8 cellular contexts compared by ENCODE assay signal in genomic region chr19:9827325-9828238, GRCh38. TPM values are rescaled to one million over a fixed set of nuclear protein-coding genes. Genes with fewer than 3 reads are reported as not detected.
DNase-seq lines count a peak whose midpoint lies in the region; ATAC-seq and TF ChIP-seq lines count a peak whose summit lies in the region.

Gene UBL5 (plus strand): TSS chr19:9827918. CDS start chr19:9828338, 420 bp downstream.

- no peaks in the 10 kb centered on the region for H4K20me1 ChIP-seq in MM.1S (ENCODE audit: insufficient read depth, low read length)

- H3K4me3 Mint-ChIP-seq in nephron, result peak within 1 kb of the TSS; percentile 99 to 100 (median 99)

- peaks cover 34% of the 10 kb centered on the region for H3F3A ChIP-seq in MM.1S (ENCODE audit: insufficient read depth, low read length)

- H3K4me2 ChIP-seq in MM.1S (ENCODE audit: low read depth, low read length), result peak within 1 kb of the TSS; percentile 100

- ATAC-seq in stimulated activated naive CD8-positive, alpha-beta T cell treated with anti-CD3 and anti-CD28 coated beads, Interleukin-15, Interleukin-2, amounts not matched to agents 100 U/mL and 50 U/mL, for 24 hours, result peak; percentile 99

- peak within 1 kb of the TSS; percentile 76 for H2AFZ ChIP-seq in MM.1S (ENCODE audit: low read length)

- H3K79me2 ChIP-seq in MM.1S (ENCODE audit: low read length), result peaks cover 59% of the 10 kb centered on the region

- no peaks in the 10 kb centered on the region for H3K9me3 ChIP-seq in ES-I3 (ENCODE audit: control insufficient read depth, insufficient read depth, low read length)
- no peaks in the 10 kb centered on the region for H3K9me3 ChIP-seq in HAP-1
- no peaks in the 10 kb centered on the region for H3K9me3 ChIP-seq in MM.1S (replicated peaks; ENCODE audit: insufficient read depth, low read length)

- H3K4me1 Mint-ChIP-seq in nephron, result peaks cover 32% of the 10 kb centered on the region

- no peaks in the 10 kb centered on the region; the same call in 1 of the 2 replicates for H3K4me1 ChIP-seq in ES-I3 (ENCODE audit: insufficient read depth, low read length)
- no peaks in the 10 kb centered on the region for H3K4me1 ChIP-seq in HAP-1
- peaks cover 30% of the 10 kb centered on the region for H3K4me1 ChIP-seq in MM.1S (ENCODE audit: low read length)

- no peaks in the 10 kb centered on the region for H3K9me2 ChIP-seq in MM.1S (replicated peaks; ENCODE audit: insufficient read depth, low read length)

- peak within 1 kb of the TSS; percentile 92 for H3K27ac ChIP-seq in MM.1S (ENCODE audit: low read length)

- H3K36me3 ChIP-seq in ES-I3 (ENCODE audit: insufficient read depth, low read length) (peaks cover 9% of the 10 kb centered on the region), HAP-1 (replicated peaks) (peaks cover 10% of the 10 kb centered on the region), MM.1S (replicated peaks; ENCODE audit: insufficient read depth, low read length) (no peaks in the 10 kb centered on the region)

- H3K36me3 Mint-ChIP-seq in nephron (ENCODE audit: low read depth), result peaks cover 25% of the 10 kb centered on the region

- no peaks in the 10 kb centered on the region for H3K9me3 Mint-ChIP-seq in nephron

- H3K27me3 Mint-ChIP-seq in nephron (ENCODE audit: low read depth), result no peaks in the 10 kb centered on the region

- in situ Hi-C loops in HAP-1 (cut with MboI; ENCODE audit: low sequenced_read_pairs), result no loop called here

- peak within 1 kb of the TSS; percentile 91 for H3K9ac ChIP-seq in ES-I3 (ENCODE audit: low read depth, low read length)
- H3K9ac ChIP-seq in MM.1S (ENCODE audit: low read length), result peak within 1 kb of the TSS; percentile 90

- H3K27me3 ChIP-seq in HAP-1 (ENCODE audit: low read depth) (no peaks in the 10 kb centered on the region), MM.1S (replicated peaks; ENCODE audit: insufficient read depth, low read length) (no peaks in the 10 kb centered on the region)

- DNase-seq in HAP-1 (ENCODE audit: low spot score in 2 of 2) (peak; percentile 85 to 94), MM.1S (peak; percentile 98), SHP77 treated with DMSO at 0.1 percent for 48 hours (lab: John Stamatoyannopoulos, UW) (peak; percentile 82), fibroblast of the aortic adventitia (ENCODE audit: low read depth) (peak; percentile 79)
- DNase-seq in activated effector memory CD4-positive, alpha-beta T cell treated with anti-CD3 and anti-CD28 coated beads, Interleukin-2, amount 50 U/mL, for 16 hours, result peak; percentile 97
- peak; percentile 91 for DNase-seq in stimulated activated naive CD8-positive, alpha-beta T cell treated with anti-CD3 and anti-CD28 coated beads, Interleukin-15, Interleukin-2, amounts not matched to agents 100 U/mL and 50 U/mL, for 24 hours

- TF ChIP-seq CTCF in MM.1S (IDR thresholded peaks at IDR 0.05; ENCODE audit: low read length), result no peak
- no peak for TF ChIP-seq CTCF in fibroblast of the aortic adventitia (IDR thresholded peaks at IDR 0.05; ENCODE audit: insufficient read depth, low read length)
- no peak for TF ChIP-seq CTCF in nephron (IDR thresholded peaks at IDR 0.05; ENCODE audit: unreplicated experiment in 3 of 3)

- peak within 1 kb of the TSS; percentile 96 for H3K4me3 ChIP-seq in HAP-1
- H3K4me3 ChIP-seq in MM.1S (ENCODE audit: low read length), result peak within 1 kb of the TSS; percentile 98
- peak within 1 kb of the TSS; percentile 96 for H3K4me3 ChIP-seq in fibroblast of the aortic adventitia (ENCODE audit: low read depth, low read length)

- peak within 1 kb of the TSS; percentile 77 to 93 (median 88) for H3K27ac Mint-ChIP-seq in nephron

RNA-seq across cellular contexts. Expression of gene UBL5, which starts in this region (rescaled TPM):
- 83.8 and 272 TPM in 2 replicates for total RNA-seq in fibroblast of the aortic adventitia (ENCODE audit: low replicate concordance)

Comparison
In these comparisons a context has a peak if more than half of its experiments do, and no peak if none do; other contexts are left out.
1. Peak in every context shown above with its lines: DNase-seq, ATAC-seq, H3K4me3 ChIP-seq and H3K27ac ChIP-seq.